8 cellular contexts compared by ENCODE assay signal in genomic region chr20:49713779-49714712, GRCh38. TPM values are rescaled to one million over a fixed set of nuclear protein-coding genes. Genes with fewer than 3 reads are reported as not detected.
A peak's percentile ranks its signal among the peaks of the same experiment; 100 is the strongest.
DNase-seq lines count a peak whose midpoint lies in the region; ATAC-seq, FAIRE-seq and TF ChIP-seq lines count a peak whose summit lies in the region.

A gene with protein sequence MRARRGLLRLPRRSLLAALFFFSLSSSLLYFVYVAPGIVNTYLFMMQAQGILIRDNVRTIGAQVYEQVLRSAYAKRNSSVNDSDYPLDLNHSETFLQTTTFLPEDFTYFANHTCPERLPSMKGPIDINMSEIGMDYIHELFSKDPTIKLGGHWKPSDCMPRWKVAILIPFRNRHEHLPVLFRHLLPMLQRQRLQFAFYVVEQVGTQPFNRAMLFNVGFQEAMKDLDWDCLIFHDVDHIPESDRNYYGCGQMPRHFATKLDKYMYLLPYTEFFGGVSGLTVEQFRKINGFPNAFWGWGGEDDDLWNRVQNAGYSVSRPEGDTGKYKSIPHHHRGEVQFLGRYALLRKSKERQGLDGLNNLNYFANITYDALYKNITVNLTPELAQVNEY (minus strand): TSS chr20:49713878. CDS start chr20:49713690, 188 bp downstream.

- peak within 1 kb of the TSS; percentile 51 for H3K27ac ChIP-seq in CD8-positive, alpha-beta T cell (ENCODE audit: low read depth, low read length)
- peak within 1 kb of the TSS; percentile 31 for H3K27ac ChIP-seq in PC-3 (ENCODE audit: low read length)
- H3K27ac ChIP-seq in esophagus (ENCODE audit: low read depth in 2 of 2, low read length in 1 of 2), result peak within 1 kb of the TSS; percentile 94 to 95

- H3K9me3 ChIP-seq in CD8-positive, alpha-beta T cell (ENCODE audit: low read length), result no peaks in the 10 kb centered on the region
- H3K9me3 ChIP-seq in PC-3 (ENCODE audit: low read length) (no peaks in the 10 kb centered on the region), esophagus (ENCODE audit: control insufficient read depth in 2 of 2, insufficient read depth in 1 of 2, low read depth in 1 of 2, low read length in 1 of 2) (no peaks in the 10 kb centered on the region)

- H3K36me3 ChIP-seq in CD8-positive, alpha-beta T cell (ENCODE audit: insufficient read depth, low read length), result no peaks in the 10 kb centered on the region
- H3K36me3 ChIP-seq in PC-3 (ENCODE audit: low read depth, low read length) (no peaks in the 10 kb centered on the region), esophagus (ENCODE audit: control insufficient read depth in 2 of 2, insufficient read depth in 2 of 2, low read length in 1 of 2) (no peaks in the 10 kb centered on the region)

- no peak for TF ChIP-seq CTCF in CD8-positive, alpha-beta T cell (IDR thresholded peaks at IDR 0.05)
- no peak for TF ChIP-seq CTCF in PC-3 (conservative IDR thresholded peaks at IDR 0.05; ENCODE audit: low read depth, low read length)

- H3K4me2 ChIP-seq in PC-3 (ENCODE audit: low read length), result peak within 1 kb of the TSS; percentile 91

- peaks cover 49% of the 10 kb centered on the region for H3K4me1 Mint-ChIP-seq in CD8-positive, alpha-beta T cell (ENCODE audit: low read depth)
- H3K4me1 Mint-ChIP-seq in activated T-cell treated with anti-CD3 and anti-CD28 coated beads, Interleukin-2, amount 50 U/mL, for 4 hours (ENCODE audit: low read depth), result peaks cover 48% of the 10 kb centered on the region

- H3K36me3 Mint-ChIP-seq in CD8-positive, alpha-beta T cell, result peaks cover 3% of the 10 kb centered on the region
- H3K36me3 Mint-ChIP-seq in activated T-cell treated with anti-CD3 and anti-CD28 coated beads, Interleukin-2, amount 50 U/mL, for 4 hours (ENCODE audit: insufficient read depth), result no peaks in the 10 kb centered on the region

- intact Hi-C loops in CD8-positive, alpha-beta T cell (cut with DNase I, micrococcal nuclease), result loop anchor here (1.0 to 5.0 kb wide), 8 partner anchors 45 to 887 kb away; partner anchors contain the start of genes PREX1 (in 2 of the 2), RNF114 (in 2 of the 2) and SLC9A8 (in 2 of the 2)
- intact Hi-C loops in PC-3 (cut with micrococcal nuclease), result loop anchor here (5.0 kb wide), 1 partner anchor 37 kb away; no protein-coding TSS in a partner anchor

- H3K4me3 Mint-ChIP-seq in CD8-positive, alpha-beta T cell, result peak within 1 kb of the TSS; percentile 94
- peak within 1 kb of the TSS; percentile 88 for H3K4me3 Mint-ChIP-seq in activated T-cell treated with anti-CD3 and anti-CD28 coated beads, Interleukin-2, amount 50 U/mL, for 4 hours

- H3K27ac Mint-ChIP-seq in CD8-positive, alpha-beta T cell, result peak within 1 kb of the TSS; percentile 87

- H3K4me3 ChIP-seq in CD8-positive, alpha-beta T cell (ENCODE audit: low read depth, low read length), result peak within 1 kb of the TSS; percentile 79
- H3K4me3 ChIP-seq in PC-3 (ENCODE audit: low read length) (peak within 1 kb of the TSS; percentile 94), esophagus (ENCODE audit: low read depth in 1 of 2, low read length in 2 of 2) (peak within 1 kb of the TSS; percentile 92 to 99)

- POLR2A ChIA-PET in CD8-positive, alpha-beta T cell (lab: Charles Lee), result interaction anchor here (0.6 to 3.1 kb wide), 5 partner anchors 11 to 997 kb away, joined by 3 to 12 read pairs (median 3); partner anchors contain the start of gene SLC9A8
- POLR2A ChIA-PET in PC-3 (lab: Charles Lee; ENCODE audit: unreplicated experiment), result no interaction called here

- H3K4me1 ChIP-seq in CD8-positive, alpha-beta T cell (ENCODE audit: insufficient read depth, low read length), result peaks cover 32% of the 10 kb centered on the region
- H3K4me1 ChIP-seq in PC-3 (ENCODE audit: insufficient read depth, low read length) (peaks cover 33% of the 10 kb centered on the region), esophagus (ENCODE audit: control insufficient read depth in 2 of 2, insufficient read depth in 2 of 2, low read length in 1 of 2) (peaks cover 0 to 2% of the 10 kb centered on the region in 2 donors)

- no peaks in the 10 kb centered on the region for H3F3A ChIP-seq in PC-3 (ENCODE audit: low read length, unreplicated experiment)

- BruUV-seq in PC-3 (replicated peaks; lab: Mats Ljungman, UMichigan), result TSS peak; percentile 46

- peaks cover 51% of the 10 kb centered on the region for H3K79me2 ChIP-seq in PC-3 (ENCODE audit: low read length)

- H3K9me2 ChIP-seq in PC-3 (replicated peaks; ENCODE audit: low read length), result no peaks in the 10 kb centered on the region

- H3K27me3 Mint-ChIP-seq in CD8-positive, alpha-beta T cell (ENCODE audit: low read depth), result no peaks in the 10 kb centered on the region
- no peaks in the 10 kb centered on the region for H3K27me3 Mint-ChIP-seq in activated T-cell treated with anti-CD3 and anti-CD28 coated beads, Interleukin-2, amount 50 U/mL, for 4 hours (ENCODE audit: low read depth)

- ATAC-seq in CD8-positive, alpha-beta T cell, result peak; percentile 85
- peak; percentile 79 for ATAC-seq in GM19452 (IDR thresholded peaks at IDR 0.05; ENCODE audit: unreplicated experiment)
- ATAC-seq in PC-3, result peak; percentile 81
- peak; percentile 86 for ATAC-seq in activated T-cell treated with anti-CD3 and anti-CD28 coated beads, Interleukin-2, amount 50 U/mL, for 4 hours

- peak within 1 kb of the TSS; percentile 90 for H3K9ac ChIP-seq in PC-3 (ENCODE audit: low read length)

- peak; percentile 96 for FAIRE-seq in HTR-8/SVneo (lab: Jason Lieb, UNC)

- H3K27me3 ChIP-seq in CD8-positive, alpha-beta T cell (ENCODE audit: insufficient read depth, low read length), result no peaks in the 10 kb centered on the region
- H3K27me3 ChIP-seq in PC-3 (ENCODE audit: low read length) (no peaks in the 10 kb centered on the region), esophagus (ENCODE audit: control insufficient read depth in 1 of 2, insufficient read depth in 2 of 2, low read length in 2 of 2) (no peaks in the 10 kb centered on the region)

- peak; percentile 26 to 79 (median 51) for DNase-seq in CD8-positive, alpha-beta T cell
- DNase-seq in HTR-8/SVneo (ENCODE audit: insufficient read length, low spot score) (peak; percentile 98), PC-3 (peak; percentile 80), mucosa of gallbladder (ENCODE audit: low spot score) (peak; percentile 63)
- DNase-seq in activated T-cell treated with anti-CD3 and anti-CD28 coated beads, Interleukin-2, amount 50 U/mL, for 4 hours, result peak; percentile 54
- DNase-seq in stimulated activated CD8-positive, alpha-beta memory T cell treated with anti-CD3 and anti-CD28 coated beads, Interleukin-7, amount 100 ng/mL, for 1 hour (ENCODE audit: low read depth in 2 of 2), result peak; percentile 24 to 28

- peaks cover 25% of the 10 kb centered on the region for H4K20me1 ChIP-seq in PC-3 (ENCODE audit: low read length)

- 3 to 8% methylated on average over 27 to 66 of the region's 66 CpGs for WGBS in esophagus, 2 donors

- CTCF ChIA-PET in CD8-positive, alpha-beta T cell (lab: Charles Lee), result interaction anchor here (1.5 kb wide), 1 partner anchor 105 kb away, joined by 4 read pairs; no protein-coding TSS in a partner anchor
- CTCF ChIA-PET in PC-3 (lab: Charles Lee), result no interaction called here

- H2AFZ ChIP-seq in PC-3 (ENCODE audit: low read length), result peak within 1 kb of the TSS; percentile 98

- no peaks in the 10 kb centered on the region for H3K9me3 Mint-ChIP-seq in CD8-positive, alpha-beta T cell
- no peaks in the 10 kb centered on the region for H3K9me3 Mint-ChIP-seq in activated T-cell treated with anti-CD3 and anti-CD28 coated beads, Interleukin-2, amount 50 U/mL, for 4 hours

RNA-seq across cellular contexts. Expression of the gene that starts here (rescaled TPM):
- total RNA-seq in CD8-positive, alpha-beta T cell, result 1 to 10 TPM; 7.8 to 7.9 TPM
- 18.1 and 24.1 TPM in 2 replicates for total RNA-seq in PC-3 (2014; rRNA removed)
- total RNA-seq in activated T-cell treated with anti-CD3 and anti-CD28 coated beads, Interleukin-2, amount 50 U/mL, for 4 hours, result 10 to 100 TPM; 41.6 to 51.9 (median 44.5) TPM
- 10 to 100 TPM; 17.9 to 28.3 TPM for polyA plus RNA-seq in esophagus
- 62.2 TPM for total RNA-seq in mucosa of gallbladder

Comparison
In these comparisons a context has a peak if more than half of its experiments do, and no peak if none do; other contexts are left out.
1. Peak in every context shown above with its lines: DNase-seq, ATAC-seq, H3K4me3 ChIP-seq and H3K27ac ChIP-seq.
2. DNase-seq: peak in every context shown above with its lines; median percentile 98 in HTR-8/SVneo; 80 in PC-3; 63 in mucosa of gallbladder; 54 in activated T-cell treated with anti-CD3 and anti-CD28 coated beads, Interleukin-2, amount 50 U/mL, for 4 hours; 51 in CD8-positive, alpha-beta T cell; 26 in stimulated activated CD8-positive, alpha-beta memory T cell treated with anti-CD3 and anti-CD28 coated beads, Interleukin-7, amount 100 ng/mL, for 1 hour.
3. H3K27ac ChIP-seq: peak in every context shown above with its lines; median percentile 94 in esophagus; 51 in CD8-positive, alpha-beta T cell; 31 in PC-3.